8 cellular contexts compared by ENCODE assay signal in the genomic region with DNA sequence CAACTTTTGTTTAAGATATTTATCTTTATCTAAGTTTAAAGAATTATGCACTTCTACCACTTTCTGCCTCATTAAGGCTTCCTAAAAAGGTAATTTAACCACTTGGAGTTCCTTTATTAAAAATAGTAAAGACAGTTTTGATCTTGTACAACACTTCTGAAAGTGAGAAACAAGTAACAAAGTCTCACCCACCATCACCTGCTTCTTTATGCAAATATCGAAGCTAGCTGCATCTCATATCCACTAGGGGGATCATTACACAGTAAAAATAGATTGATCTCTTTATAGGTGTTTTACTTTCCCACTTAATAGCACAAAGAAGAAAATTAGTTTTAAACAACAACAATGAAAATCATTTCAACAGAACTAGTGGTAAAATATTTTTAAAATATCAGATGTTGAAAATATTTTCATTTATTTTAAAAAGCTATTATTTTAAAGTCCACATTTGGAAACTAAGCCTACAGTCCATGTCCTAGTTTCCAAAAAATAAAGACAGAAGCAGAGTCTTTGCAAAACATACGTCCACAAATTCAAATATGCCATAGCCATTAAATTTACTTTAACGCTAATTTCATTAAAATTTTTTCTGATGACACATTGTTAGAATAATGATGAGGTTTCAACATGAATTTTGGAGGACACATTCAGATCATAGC.
A peak's percentile ranks its signal among the peaks of the same experiment; 100 is the strongest.
DNase-seq lines count a peak whose midpoint lies in the region; ATAC-seq, FAIRE-seq and TF ChIP-seq lines count a peak whose summit lies in the region.

No MANE protein-coding gene starts in this region.

- H3K4me1 Mint-ChIP-seq in H9 (peaks cover 0 to 9% of the 10 kb centered on the region in 2 experiments; a peak in 2 of 4 replicates), astrocyte (ENCODE audit: low read depth, unreplicated experiment) (peaks cover 9% of the 10 kb centered on the region)
- H3K4me1 Mint-ChIP-seq in activated CD4-positive, alpha-beta memory T cell treated with anti-CD3 and anti-CD28 coated beads for 36 hours (ENCODE audit: low read depth): no peaks in the 10 kb centered on the region

- H2BK5ac ChIP-seq in H9 (ENCODE audit: insufficient read length, low read length): no peak overlapping the region

- no peak overlapping the region for H2BK12ac ChIP-seq in H9 (ENCODE audit: insufficient read length, low read depth, low read length)

- H3K27me3 ChIP-seq in H9 (ENCODE audit: insufficient read depth, low read length) (no peaks in the 10 kb centered on the region), astrocyte (ENCODE audit: insufficient read depth, low read length) (no peaks in the 10 kb centered on the region)

- H3K79me1 ChIP-seq in H9 (ENCODE audit: insufficient read depth, low read depth, low read length, poor library complexity, severe bottlenecking): no peaks in the 10 kb centered on the region

- intact Hi-C loops in activated CD4-positive, alpha-beta memory T cell treated with anti-CD3 and anti-CD28 coated beads for 36 hours (cut with micrococcal nuclease): no loop called here

- no peaks in the 10 kb centered on the region for H3K36me3 ChIP-seq in astrocyte (ENCODE audit: insufficient read depth, low read length)

- H3K23ac ChIP-seq in H9 (ENCODE audit: insufficient read length, low read depth, low read length): no peak overlapping the region

- no peak overlapping the region for H3K4ac ChIP-seq in H9 (ENCODE audit: low read depth, low read length)

- H4K91ac ChIP-seq in H9 (ENCODE audit: insufficient read length, low read depth, low read length): no peak overlapping the region

- no peak overlapping the region for H2AFZ ChIP-seq in H9 (ENCODE audit: low read length)
- no peak overlapping the region for H2AFZ ChIP-seq in astrocyte (ENCODE audit: low read depth, low read length)

- CTCF ChIA-PET in activated CD4-positive, alpha-beta memory T cell treated with anti-CD3 and anti-CD28 coated beads for 36 hours (lab: Charles Lee): no interaction called here

- H3K14ac ChIP-seq in H9 (ENCODE audit: insufficient read depth, low read length): no peak overlapping the region

- H3T11ph ChIP-seq in H9 (ENCODE audit: low read length): no peak overlapping the region

- H3K27me3 Mint-ChIP-seq in H9 (ENCODE audit: low read depth): no peaks in the 10 kb centered on the region
- no peaks in the 10 kb centered on the region for H3K27me3 Mint-ChIP-seq in astrocyte (ENCODE audit: low read depth, unreplicated experiment)
- H3K27me3 Mint-ChIP-seq in activated CD4-positive, alpha-beta memory T cell treated with anti-CD3 and anti-CD28 coated beads for 36 hours: no peaks in the 10 kb centered on the region

- no peak overlapping the region for H3K18ac ChIP-seq in H9 (ENCODE audit: insufficient read length, low read depth, low read length)

- no peak overlapping the region for H2BK120ac ChIP-seq in H9 (ENCODE audit: low read depth, low read length, poor library complexity, severe bottlenecking)

- H3K23me2 ChIP-seq in H9 (ENCODE audit: insufficient read length, low read depth, low read length, poor library complexity, severe bottlenecking): no peaks in the 10 kb centered on the region

- no peaks in the 10 kb centered on the region for H3K9me3 Mint-ChIP-seq in H9
- H3K9me3 Mint-ChIP-seq in astrocyte (ENCODE audit: unreplicated experiment): no peaks in the 10 kb centered on the region
- H3K9me3 Mint-ChIP-seq in activated CD4-positive, alpha-beta memory T cell treated with anti-CD3 and anti-CD28 coated beads for 36 hours: peaks cover 2% of the 10 kb centered on the region

- no peaks in the 10 kb centered on the region for H3K9me3 ChIP-seq in H9 (ENCODE audit: control insufficient read depth, low read depth, low read length)
- H3K9me3 ChIP-seq in astrocyte (ENCODE audit: insufficient read depth, low read depth, low read length): no peaks in the 10 kb centered on the region

- no peaks in the 10 kb centered on the region for H3K4me1 ChIP-seq in H9 (ENCODE audit: insufficient read depth, low read length)
- peaks cover 6% of the 10 kb centered on the region for H3K4me1 ChIP-seq in astrocyte (ENCODE audit: insufficient read depth, low read length)

- H3K27ac ChIP-seq in H9 (ENCODE audit: insufficient read length, low read depth, low read length): no peak overlapping the region
- H3K27ac ChIP-seq in astrocyte (ENCODE audit: low read depth, low read length): no peak overlapping the region

- H3K4me2 ChIP-seq in H9 (ENCODE audit: insufficient read depth, insufficient read length, low read length): no peak overlapping the region
- H3K4me2 ChIP-seq in astrocyte (ENCODE audit: low read length): no peak overlapping the region

- H3K36me3 Mint-ChIP-seq in H9 (ENCODE audit: insufficient read depth in 1 of 3, low read depth in 3 of 3): no peaks in the 10 kb centered on the region; a peak in 1 of 7 replicates
- H3K36me3 Mint-ChIP-seq in astrocyte (ENCODE audit: low read depth, unreplicated experiment): no peaks in the 10 kb centered on the region
- H3K36me3 Mint-ChIP-seq in activated CD4-positive, alpha-beta memory T cell treated with anti-CD3 and anti-CD28 coated beads for 36 hours: no peaks in the 10 kb centered on the region

- no CpG with 5 or more reads among the region's 3 CpGs for WGBS in H9 (ENCODE audit: extremely low coverage, insufficient read length, low lambda C conversion rate)

- H3K9ac ChIP-seq in H9 (ENCODE audit: extremely low read depth, insufficient read length, low read length) (no peak overlapping the region), astrocyte (ENCODE audit: low read length) (no peak overlapping the region)

- peak; percentile 97 for ATAC-seq in GM18519 (IDR thresholded peaks at IDR 0.05; ENCODE audit: low FRiP score, unreplicated experiment)

- no peak overlapping the region for H3K4me3 ChIP-seq in astrocyte (ENCODE audit: insufficient read depth, low read depth, low read length)

- no peak overlapping the region for H4K8ac ChIP-seq in H9 (replicated peaks; ENCODE audit: insufficient read length, low read depth, low read length)

- H3K4me3 Mint-ChIP-seq in H9: no peak overlapping the region
- no peak overlapping the region for H3K4me3 Mint-ChIP-seq in astrocyte (ENCODE audit: unreplicated experiment)
- no peak overlapping the region for H3K4me3 Mint-ChIP-seq in activated CD4-positive, alpha-beta memory T cell treated with anti-CD3 and anti-CD28 coated beads for 36 hours

- peak; percentile 76 for TF ChIP-seq CTCF in H9 (conservative IDR thresholded peaks at IDR 0.05)
- peak; percentile 79 for TF ChIP-seq CTCF in astrocyte (IDR thresholded peaks at IDR 0.05; ENCODE audit: insufficient read depth, low read depth, low read length)

- no peak for FAIRE-seq in astrocyte (lab: Jason Lieb, UNC)

- no peak overlapping the region for H2AK5ac ChIP-seq in H9 (ENCODE audit: insufficient read length, low read length)

- no peak overlapping the region for H3K56ac ChIP-seq in H9 (ENCODE audit: insufficient read length, low read depth, low read length)

- H4K20me1 ChIP-seq in H9 (ENCODE audit: control insufficient read depth, insufficient read depth, insufficient read length): no peaks in the 10 kb centered on the region
- no peaks in the 10 kb centered on the region for H4K20me1 ChIP-seq in astrocyte (ENCODE audit: insufficient read depth, low read length)

- no peak for DNase-seq in H9
- DNase-seq in LoVo (ENCODE audit: low spot score): peak; percentile 14
- DNase-seq in astrocyte (ENCODE audit: low read depth): peak; percentile 16
- DNase-seq in medulla oblongata (ENCODE audit: extremely low spot score): peak; percentile 17
- no peak for DNase-seq in SHP77 treated with DMSO at 0.1 percent for 48 hours (lab: John Stamatoyannopoulos, UW)
- no peak for DNase-seq in activated CD4-positive, alpha-beta memory T cell treated with anti-CD3 and anti-CD28 coated beads for 36 hours
- DNase-seq in kidney glomerular epithelial cell (lab: John Stamatoyannopoulos, UW): no peak

- H3K79me2 ChIP-seq in H9 (ENCODE audit: insufficient read depth, low read length) (no peaks in the 10 kb centered on the region), astrocyte (ENCODE audit: insufficient read depth, low read length) (no peaks in the 10 kb centered on the region)

- H4K5ac ChIP-seq in H9 (ENCODE audit: insufficient read length, low read depth, low read length): no peak overlapping the region

- POLR2A ChIA-PET in activated CD4-positive, alpha-beta memory T cell treated with anti-CD3 and anti-CD28 coated beads for 36 hours (lab: Charles Lee): no interaction called here

- H3K27ac Mint-ChIP-seq in H9: no peak overlapping the region
- H3K27ac Mint-ChIP-seq in astrocyte (ENCODE audit: unreplicated experiment): no peak overlapping the region
- H3K27ac Mint-ChIP-seq in activated CD4-positive, alpha-beta memory T cell treated with anti-CD3 and anti-CD28 coated beads for 36 hours: no peak overlapping the region

- H2BK20ac ChIP-seq in H9 (ENCODE audit: low read depth, low read length, poor library complexity, severe bottlenecking): no peak overlapping the region

- no peak overlapping the region for H2BK15ac ChIP-seq in H9 (ENCODE audit: low read depth, low read length)

Comparison
In these comparisons a context has a peak if more than half of its experiments do, and no peak if none do; other contexts are left out.
1. DNase-seq: peak in LoVo (single experiment), astrocyte (single experiment) and medulla oblongata (single experiment); none in H9 (single experiment), SHP77 treated with DMSO at 0.1 percent for 48 hours (single experiment), activated CD4-positive, alpha-beta memory T cell treated with anti-CD3 and anti-CD28 coated beads for 36 hours (single experiment) and kidney glomerular epithelial cell (single experiment).